Comparison of ENCODE assay signal across 8 cellular contexts in genomic region chr4:4859010-4859798, GRCh38. TPM values are rescaled to one million over a fixed set of nuclear protein-coding genes. Genes with fewer than 3 reads are reported as not detected.
DNase-seq lines count a peak whose midpoint lies in the region; ATAC-seq and FAIRE-seq lines count a peak whose summit lies in the region.

Gene MSX1 (plus strand): TSS chr4:4859665. CDS start chr4:4859900, 235 bp downstream.

- no peak within 1 kb of the TSS for H3K27ac ChIP-seq in caudate nucleus (ENCODE audit: low read depth, low read length)

- peak within 1 kb of the TSS; percentile 72 for H3K9ac ChIP-seq in skeletal muscle satellite cell (ENCODE audit: low read depth, low read length)

- FAIRE-seq in HTR-8/SVneo (lab: Jason Lieb, UNC), result peak; percentile 58

- H3K36me3 ChIP-seq in skeletal muscle satellite cell (ENCODE audit: insufficient read depth, low read length), result no peaks in the 10 kb centered on the region

- DNase-seq in GDM1 (lab: John Stamatoyannopoulos, UW) (peak; percentile 84), HTR-8/SVneo (ENCODE audit: insufficient read length, low spot score) (peak; percentile 92), SHP77 treated with DMSO at 0.1 percent for 48 hours (lab: John Stamatoyannopoulos, UW) (peak; percentile 38), caudate nucleus (lab: John Stamatoyannopoulos, UW) (peak in 58 of 61 donors; percentile 2 to 82 (median 60)), inferior parietal cortex (ENCODE audit: extremely low spot score) (peak; percentile 69), cerebellar nuclear complex (lab: John Stamatoyannopoulos, UW) (no peak)

- peak within 1 kb of the TSS; percentile 80 for H3K4me3 ChIP-seq in skeletal muscle satellite cell (ENCODE audit: low read length)

- no peaks in the 10 kb centered on the region for H3K9me3 ChIP-seq in skeletal muscle satellite cell (replicated peaks; ENCODE audit: low read length)

- peak; percentile 75 for ATAC-seq in GM21447 (IDR thresholded peaks at IDR 0.05; ENCODE audit: unreplicated experiment)

- H3K4me1 ChIP-seq in skeletal muscle satellite cell (ENCODE audit: control insufficient read depth, insufficient read depth, low read length), result peaks cover 21% of the 10 kb centered on the region

- peak within 1 kb of the TSS; percentile 99 for H3K4me2 ChIP-seq in skeletal muscle satellite cell (ENCODE audit: low read length)

- peaks cover 67% of the 10 kb centered on the region for H3K27me3 ChIP-seq in skeletal muscle satellite cell (ENCODE audit: control insufficient read depth, insufficient read depth, low read length)

RNA-seq across cellular contexts. Expression of gene MSX1, which starts in this region (rescaled TPM):
- 10.1 and 11.6 TPM in 2 replicates for total RNA-seq in skeletal muscle satellite cell (2012; rRNA removed)

Comparison
In these comparisons a context has a peak if more than half of its experiments do, and no peak if none do; other contexts are left out.
1. DNase-seq: peak in GDM1 (single experiment), HTR-8/SVneo (single experiment), SHP77 treated with DMSO at 0.1 percent for 48 hours (single experiment), caudate nucleus (58 of 61) and inferior parietal cortex (single experiment); none in cerebellar nuclear complex (0 of 2).